In the genomic region with DNA sequence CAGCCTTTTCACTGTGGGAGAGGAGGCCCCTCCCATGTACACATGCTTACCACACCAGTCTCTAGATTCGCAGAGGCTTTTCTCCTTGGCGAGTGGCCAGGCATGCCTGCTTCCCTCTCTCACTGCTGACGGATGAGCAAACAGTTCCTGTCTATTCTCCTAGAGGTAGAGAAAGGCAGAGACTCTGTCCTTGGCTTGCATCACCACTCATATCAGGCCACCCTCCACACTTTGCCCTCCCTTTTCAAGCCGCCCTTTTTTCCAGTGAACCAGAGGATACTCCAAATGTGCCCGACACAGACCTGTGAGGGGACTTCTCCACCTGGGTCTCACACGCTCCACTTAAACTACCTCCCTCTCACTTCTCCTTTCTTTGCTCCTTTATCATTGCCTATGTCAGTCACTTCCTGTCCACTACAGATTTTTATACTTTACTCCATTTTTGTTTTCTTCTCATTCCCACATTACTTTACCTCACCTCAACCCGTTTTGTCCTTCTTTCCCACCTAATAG, we compare ENCODE assay signal across 8 cellular contexts.
DNase-seq lines count a peak whose midpoint lies in the region; ATAC-seq and TF ChIP-seq lines count a peak whose summit lies in the region.

No MANE protein-coding gene starts in this region.

- H3K4me1 ChIP-seq in OCI-LY3 (ENCODE audit: low read length) (peaks cover 26% of the 10 kb centered on the region), neural progenitor cell (no peaks in the 10 kb centered on the region)

- H3K9ac ChIP-seq in OCI-LY3 (ENCODE audit: low read length) (no peak overlapping the region), neural progenitor cell (no peak overlapping the region)

- H3K4me3 ChIP-seq in OCI-LY3 (ENCODE audit: low read length), result peak overlapping the region; percentile 38
- H3K4me3 ChIP-seq in neural progenitor cell, result no peak overlapping the region

- peak overlapping the region; percentile 10 for H3K27ac Mint-ChIP-seq in neural progenitor cell

- peak overlapping the region; percentile 70 for H3K4me2 ChIP-seq in OCI-LY3 (ENCODE audit: low read length)
- H3K4me2 ChIP-seq in neural progenitor cell, result no peak overlapping the region

- H3K4me1 Mint-ChIP-seq in neural progenitor cell, result peaks cover 18% of the 10 kb centered on the region

- H3K27ac ChIP-seq in C4-2B, result peak overlapping the region; percentile 32
- H3K27ac ChIP-seq in OCI-LY3 (ENCODE audit: low read length), result no peak overlapping the region
- H3K27ac ChIP-seq in neural progenitor cell, result no peak overlapping the region

- H3K36me3 ChIP-seq in OCI-LY3 (replicated peaks; ENCODE audit: low read depth, low read length) (no peaks in the 10 kb centered on the region), neural progenitor cell (no peaks in the 10 kb centered on the region)

- TF ChIP-seq CTCF in C4-2B (conservative IDR thresholded peaks at IDR 0.05) (no peak), OCI-LY3 (IDR thresholded peaks at IDR 0.05; ENCODE audit: low read depth, low read length) (no peak), neural progenitor cell (IDR thresholded peaks at IDR 0.05) (no peak)

- peaks cover 2% of the 10 kb centered on the region for H3K27me3 Mint-ChIP-seq in neural progenitor cell (ENCODE audit: insufficient read depth, low read depth)

- peak overlapping the region; percentile 62 for H2AFZ ChIP-seq in OCI-LY3 (ENCODE audit: low read depth, low read length)
- no peak overlapping the region for H2AFZ ChIP-seq in neural progenitor cell (replicated peaks)

- H3K36me3 Mint-ChIP-seq in neural progenitor cell, result no peaks in the 10 kb centered on the region

- no peaks in the 10 kb centered on the region; the same call in 1 of the 2 replicates for H3K27me3 ChIP-seq in OCI-LY3 (ENCODE audit: low read depth, low read length)
- no peaks in the 10 kb centered on the region for H3K27me3 ChIP-seq in neural progenitor cell

- DNase-seq in neural progenitor cell (ENCODE audit: low spot score) (no peak), NCI-H1048 (lab: John Stamatoyannopoulos, UW) (no peak)

- no peaks in the 10 kb centered on the region for H3F3A ChIP-seq in neural progenitor cell (ENCODE audit: low read depth)

- H3K79me2 ChIP-seq in OCI-LY3 (ENCODE audit: low read length), result no peaks in the 10 kb centered on the region
- H3K79me2 ChIP-seq in neural progenitor cell (ENCODE audit: low read depth), result no peaks in the 10 kb centered on the region

- H3K9me3 ChIP-seq in OCI-LY3 (ENCODE audit: insufficient read depth, low read length) (no peaks in the 10 kb centered on the region), neural progenitor cell (ENCODE audit: low read depth) (no peaks in the 10 kb centered on the region)

- H3K9me3 Mint-ChIP-seq in neural progenitor cell, result no peaks in the 10 kb centered on the region

- peak; percentile 76 for ATAC-seq in GM19452 (IDR thresholded peaks at IDR 0.05; ENCODE audit: unreplicated experiment)
- ATAC-seq in HG03565 (IDR thresholded peaks at IDR 0.05; ENCODE audit: unreplicated experiment), result peak; percentile 64
- peak; percentile 70 for ATAC-seq in esophagus mucosa
- ATAC-seq in HG02970 (IDR thresholded peaks at IDR 0.05; ENCODE audit: low FRiP score, unreplicated experiment), result no peak

- H3K4me3 Mint-ChIP-seq in neural progenitor cell, result no peak overlapping the region

- no peaks in the 10 kb centered on the region for H4K20me1 ChIP-seq in OCI-LY3 (ENCODE audit: insufficient read depth, low read length)
- H4K20me1 ChIP-seq in neural progenitor cell (ENCODE audit: low read depth), result no peaks in the 10 kb centered on the region
